In the genomic region with DNA sequence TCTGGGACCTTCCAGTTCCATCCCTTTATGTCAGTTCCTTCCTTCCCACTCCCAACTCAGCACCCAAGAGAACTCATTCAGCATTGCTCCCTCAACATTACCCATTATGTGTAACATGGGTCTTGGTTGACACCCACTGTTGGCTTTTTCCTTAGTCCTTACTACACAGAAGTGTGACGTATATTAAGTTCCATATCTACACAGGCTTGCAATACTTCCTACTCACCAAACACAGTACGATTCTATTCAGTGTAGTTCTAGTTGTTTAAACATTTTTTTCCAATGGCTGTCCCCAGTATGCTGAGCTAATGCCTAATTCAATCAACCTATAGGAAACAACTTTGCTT, we compare ENCODE assay signal across 9 cellular contexts. TPM values are rescaled to one million over a fixed set of nuclear protein-coding genes. Genes with fewer than 3 reads are reported as not detected.
DNase-seq lines count a peak whose midpoint lies in the region; ATAC-seq and TF ChIP-seq lines count a peak whose summit lies in the region.
"Had no signal": no experiment of that assay in that cellular context is flagged by ENCODE, and none has a peak within 500 bp of the region (broad histone marks: within the 10 kb centered on the region; RNA-seq: fewer than 3 reads in every experiment).

No MANE protein-coding gene starts in this region.

- H3K9ac ChIP-seq in HUES48 (ENCODE audit: low read depth, low read length), result no peak overlapping the region
- H3K9ac ChIP-seq: BLaER1 had no signal

- no peaks in the 10 kb centered on the region for H3K27me3 Mint-ChIP-seq in activated T-cell treated with anti-CD3 and anti-CD28 coated beads, Interleukin-2, amount 50 U/mL, for 24 hours

- DNase-seq in activated T-cell treated with anti-CD3 and anti-CD28 coated beads, Interleukin-2, amount 50 U/mL, for 24 hours, result no peak
- DNase-seq in activated T-cell treated with anti-CD3 and anti-CD28 coated beads, Interleukin-2, amount 50 U/mL, for 48 hours, result no peak
- DNase-seq in epithelial cell of prostate (ENCODE audit: low read depth, low spot score), result no peak
- no peak for DNase-seq in stimulated activated effector memory CD8-positive, alpha-beta T cell treated with anti-CD3 and anti-CD28 coated beads, Interleukin-12 subunit alpha, Interleukin-12 subunit beta, amount 100 ng/mL, for 72 hours (ENCODE audit: low spot score in 2 of 2)
- DNase-seq in dorsolateral prefrontal cortex, result no peak
- DNase-seq in GM19238 (ENCODE audit: insufficient read length, low spot score), result no peak
- no peak for DNase-seq in NCI-H510A (lab: John Stamatoyannopoulos, UW)

- H3K4me1 Mint-ChIP-seq in activated T-cell treated with anti-CD3 and anti-CD28 coated beads, Interleukin-2, amount 50 U/mL, for 24 hours (ENCODE audit: low read depth), result peaks cover 41% of the 10 kb centered on the region
- H3K4me1 Mint-ChIP-seq in stimulated activated effector memory CD8-positive, alpha-beta T cell treated with anti-CD3 and anti-CD28 coated beads, Interleukin-12 subunit alpha, Interleukin-12 subunit beta, amount 100 ng/mL, for 72 hours, result peaks cover 53% of the 10 kb centered on the region

- intact Hi-C loops in dorsolateral prefrontal cortex (cut with DNase I), result no loop called here

- ATAC-seq in stimulated activated effector memory CD8-positive, alpha-beta T cell treated with anti-CD3 and anti-CD28 coated beads, Interleukin-12 subunit alpha, Interleukin-12 subunit beta, amount 100 ng/mL, for 72 hours, result peak; percentile 69

- H3K9me3 ChIP-seq in HUES48 (ENCODE audit: control insufficient read depth, insufficient read depth, low read length), result no peaks in the 10 kb centered on the region
- H3K9me3 ChIP-seq: BLaER1 had no signal

- H3K4me3 Mint-ChIP-seq in activated T-cell treated with anti-CD3 and anti-CD28 coated beads, Interleukin-2, amount 50 U/mL, for 24 hours, result peak overlapping the region; percentile 65
- H3K4me3 Mint-ChIP-seq in stimulated activated effector memory CD8-positive, alpha-beta T cell treated with anti-CD3 and anti-CD28 coated beads, Interleukin-12 subunit alpha, Interleukin-12 subunit beta, amount 100 ng/mL, for 72 hours, result peak overlapping the region; percentile 70

- peaks cover 35% of the 10 kb centered on the region for H3K4me1 ChIP-seq in HUES48 (ENCODE audit: control insufficient read depth, insufficient read depth, low read length)
- H3K4me1 ChIP-seq: BLaER1 had no signal

- no peak for TF ChIP-seq CTCF in dorsolateral prefrontal cortex (IDR thresholded peaks at IDR 0.05 in 54 of 56, conservative IDR thresholded peaks at IDR 0.05 in 2 of 56; ENCODE audit: low read depth in 1 of 56, partially characterized antibody in 56 of 56)

- H3K27me3 ChIP-seq in HUES48 (ENCODE audit: control insufficient read depth, insufficient read depth, low read length) (no peaks in the 10 kb centered on the region), dorsolateral prefrontal cortex (no peaks in the 10 kb centered on the region)
- H3K27me3 ChIP-seq: BLaER1 had no signal

- no peaks in the 10 kb centered on the region for H3K36me3 ChIP-seq in HUES48 (ENCODE audit: control insufficient read depth, insufficient read depth, low read length)
- H3K36me3 ChIP-seq: BLaER1 had no signal

- H3K27ac Mint-ChIP-seq in activated T-cell treated with anti-CD3 and anti-CD28 coated beads, Interleukin-2, amount 50 U/mL, for 24 hours, result peak overlapping the region; percentile 95
- peak overlapping the region; percentile 93 for H3K27ac Mint-ChIP-seq in stimulated activated effector memory CD8-positive, alpha-beta T cell treated with anti-CD3 and anti-CD28 coated beads, Interleukin-12 subunit alpha, Interleukin-12 subunit beta, amount 100 ng/mL, for 72 hours

- H3K36me3 Mint-ChIP-seq in activated T-cell treated with anti-CD3 and anti-CD28 coated beads, Interleukin-2, amount 50 U/mL, for 24 hours (ENCODE audit: low read depth), result no peaks in the 10 kb centered on the region
- peaks cover 6% of the 10 kb centered on the region for H3K36me3 Mint-ChIP-seq in stimulated activated effector memory CD8-positive, alpha-beta T cell treated with anti-CD3 and anti-CD28 coated beads, Interleukin-12 subunit alpha, Interleukin-12 subunit beta, amount 100 ng/mL, for 72 hours

- H3K9me3 Mint-ChIP-seq in activated T-cell treated with anti-CD3 and anti-CD28 coated beads, Interleukin-2, amount 50 U/mL, for 24 hours, result no peaks in the 10 kb centered on the region
- H3K9me3 Mint-ChIP-seq in stimulated activated effector memory CD8-positive, alpha-beta T cell treated with anti-CD3 and anti-CD28 coated beads, Interleukin-12 subunit alpha, Interleukin-12 subunit beta, amount 100 ng/mL, for 72 hours, result no peaks in the 10 kb centered on the region

- H3K4me3 ChIP-seq in HUES48 (ENCODE audit: low read depth, low read length) (no peak overlapping the region), dorsolateral prefrontal cortex (no peak overlapping the region)
- H3K4me3 ChIP-seq: BLaER1 had no signal

- H3K27ac ChIP-seq in HUES48 (ENCODE audit: low read depth, low read length) (peak overlapping the region; percentile 84), epithelial cell of prostate (peak overlapping the region; percentile 89), dorsolateral prefrontal cortex (peak overlapping the region in 6 of 59 donors; percentile 2 to 61 (median 12))
- H3K27ac ChIP-seq: BLaER1 had no signal

RNA-seq across cellular contexts. Expression of gene ARHGAP18, which starts 37.7 kb away (rescaled TPM):
- 1 to 10 TPM; 1.8 to 7.6 (median 4.1) TPM for total RNA-seq in dorsolateral prefrontal cortex
